In genomic region chr7:77710067-77710466, GRCh38 we compare ENCODE assay signal across 1 cellular context.
TF ChIP-seq lines count a peak whose summit lies in the region.

No MANE protein-coding gene starts in this region.

TF ChIP-seq in IMR-90, 13 proteins besides CTCF, POLR2A, EP300 and RAD21 (continued from another document):
- no peak for TF ChIP-seq BHLHE40 (IDR thresholded peaks at IDR 0.05; ENCODE audit: low read depth, low read length)
- TF ChIP-seq RCOR1 (IDR thresholded peaks at IDR 0.05; ENCODE audit: insufficient replicate concordance, low read length) = no peak
- TF ChIP-seq MXI1 (IDR thresholded peaks at IDR 0.05; ENCODE audit: borderline replicate concordance, low read depth, low read length) = no peak
- no peak for TF ChIP-seq ELK1 (IDR thresholded peaks at IDR 0.05; ENCODE audit: borderline replicate concordance, low read depth, low read length)
- TF ChIP-seq MAZ (IDR thresholded peaks at IDR 0.05; ENCODE audit: borderline replicate concordance, low read depth, low read length) = no peak
